ENCODE assay signal across 10 cellular contexts in genomic region chr2:23745726-23746105, GRCh38.
DNase-seq lines count a peak whose midpoint lies in the region; ATAC-seq and TF ChIP-seq lines count a peak whose summit lies in the region.
"Had no signal": no experiment of that assay in that cellular context is flagged by ENCODE, and none has a peak within 500 bp of the region (broad histone marks: within the 10 kb centered on the region; RNA-seq: fewer than 3 reads in every experiment).

No MANE protein-coding gene starts in this region.

- H3K4me1 Mint-ChIP-seq in type B pancreatic cell (ENCODE audit: unreplicated experiment), result no peaks in the 10 kb centered on the region

- POLR2A ChIA-PET in A673 (lab: Charles Lee; ENCODE audit: low non-redundant PET), result no interaction called here
- POLR2A ChIA-PET in PC-3 (lab: Charles Lee; ENCODE audit: unreplicated experiment), result no interaction called here

- intact Hi-C loops in A673 (cut with micrococcal nuclease; ENCODE audit: unreplicated experiment), result no loop called here
- intact Hi-C loops in PC-3 (cut with micrococcal nuclease), result no loop called here
- intact Hi-C loops in left ventricle myocardium inferior (cut with micrococcal nuclease), result no loop called here

- CTCF ChIA-PET in A673 (lab: Charles Lee), result interaction anchor here (0.5 kb wide), 1 partner anchor 79 kb away, joined by 3 read pairs; no protein-coding TSS in a partner anchor
- CTCF ChIA-PET in PC-3 (lab: Charles Lee), result no interaction called here

- H2AFZ ChIP-seq in PC-3 (ENCODE audit: low read length), result no peak overlapping the region

- peak; percentile 79 for DNase-seq in A673 (ENCODE audit: low spot score)
- peak; percentile 24 for DNase-seq in PC-3
- DNase-seq in left ventricle myocardium inferior, result no peak
- DNase-seq in activated CD4-positive, alpha-beta T cell treated with anti-CD3 and anti-CD28 coated beads, Interleukin-2, amount 50 U/mL, for 48 hours, result no peak
- DNase-seq in NCI-H2227 (lab: John Stamatoyannopoulos, UW; ENCODE audit: unreplicated experiment), result no peak
- DNase-seq in LoVo (ENCODE audit: low spot score), result no peak
- no peak for DNase-seq in type B pancreatic cell (ENCODE audit: extremely low spot score, unreplicated experiment)
- DNase-seq: cerebellar nuclear complex had no signal

- ATAC-seq in GM21529 (IDR thresholded peaks at IDR 0.05; ENCODE audit: unreplicated experiment) (peak; percentile 85), PC-3 (peak; percentile 37)

- no peak for TF ChIP-seq CTCF in A673 (conservative IDR thresholded peaks at IDR 0.05; ENCODE audit: low read depth, low read length)
- TF ChIP-seq CTCF in PC-3 (conservative IDR thresholded peaks at IDR 0.05; ENCODE audit: low read depth, low read length), result no peak
- no peak for TF ChIP-seq CTCF in left ventricle myocardium inferior (IDR thresholded peaks at IDR 0.05; ENCODE audit: borderline replicate concordance)
- TF ChIP-seq CTCF in type B pancreatic cell (conservative IDR thresholded peaks at IDR 0.05), result no peak

- no peaks in the 10 kb centered on the region for H3K79me2 ChIP-seq in PC-3 (ENCODE audit: low read length)

- no peaks in the 10 kb centered on the region for H3K9me3 Mint-ChIP-seq in type B pancreatic cell

- H3K4me1 ChIP-seq in A673 (ENCODE audit: insufficient read depth, low read length, poor library complexity, severe bottlenecking), result peaks cover 42% of the 10 kb centered on the region
- peaks cover 6% of the 10 kb centered on the region; the same call in 1 of the 2 replicates for H3K4me1 ChIP-seq in PC-3 (ENCODE audit: insufficient read depth, low read length)
- peaks cover 17% of the 10 kb centered on the region for H3K4me1 ChIP-seq in left ventricle myocardium inferior
- H3K4me1 ChIP-seq: SJSA1 had no signal

- no peak overlapping the region for H3K4me3 ChIP-seq in A673 (ENCODE audit: low read depth, low read length, poor library complexity, severe bottlenecking)
- no peak overlapping the region for H3K4me3 ChIP-seq in PC-3 (ENCODE audit: low read length)
- H3K4me3 ChIP-seq in left ventricle myocardium inferior, result no peak overlapping the region
- H3K4me3 ChIP-seq: SJSA1 had no signal

- H3K4me3 Mint-ChIP-seq in type B pancreatic cell, result no peak overlapping the region

- no peaks in the 10 kb centered on the region for H3K9me2 ChIP-seq in PC-3 (replicated peaks; ENCODE audit: low read length)

- no peaks in the 10 kb centered on the region for H3K27me3 ChIP-seq in A673 (replicated peaks; ENCODE audit: insufficient read depth, low read depth, low read length, poor library complexity)
- H3K27me3 ChIP-seq in PC-3 (ENCODE audit: low read length), result no peaks in the 10 kb centered on the region
- H3K27me3 ChIP-seq in left ventricle myocardium inferior (ENCODE audit: low read depth), result no peaks in the 10 kb centered on the region
- H3K27me3 ChIP-seq: SJSA1 had no signal

- H3K36me3 ChIP-seq in A673 (ENCODE audit: insufficient read depth, low read length, poor library complexity, severe bottlenecking) (no peaks in the 10 kb centered on the region), PC-3 (ENCODE audit: low read depth, low read length) (no peaks in the 10 kb centered on the region), left ventricle myocardium inferior (peaks cover 7% of the 10 kb centered on the region)
- H3K36me3 ChIP-seq: SJSA1 had no signal

- H3K9me3 ChIP-seq in A673 (ENCODE audit: low read depth, low read length, poor library complexity, severe bottlenecking), result no peaks in the 10 kb centered on the region
- H3K9me3 ChIP-seq in PC-3 (ENCODE audit: low read length), result no peaks in the 10 kb centered on the region
- no peaks in the 10 kb centered on the region for H3K9me3 ChIP-seq in left ventricle myocardium inferior (replicated peaks)
- H3K9me3 ChIP-seq: SJSA1 had no signal

- H3K27ac ChIP-seq in A673 (ENCODE audit: low read depth, low read length, poor library complexity, severe bottlenecking), result peak overlapping the region; percentile 71
- H3K27ac ChIP-seq in PC-3 (ENCODE audit: low read length), result no peak overlapping the region
- H3K27ac ChIP-seq in left ventricle myocardium inferior (replicated peaks), result peak overlapping the region; percentile 84
- H3K27ac ChIP-seq: SJSA1 had no signal

- no peak overlapping the region for H3K4me2 ChIP-seq in PC-3 (ENCODE audit: low read length)

- H3F3A ChIP-seq in PC-3 (ENCODE audit: low read length, unreplicated experiment), result no peaks in the 10 kb centered on the region

- no peak overlapping the region for H3K27ac Mint-ChIP-seq in type B pancreatic cell

- H3K9ac ChIP-seq in PC-3 (ENCODE audit: low read length), result no peak overlapping the region

- no TSS peak for BruUV-seq in A673 (replicated peaks; lab: Mats Ljungman, UMichigan)
- BruUV-seq in PC-3 (replicated peaks; lab: Mats Ljungman, UMichigan), result no TSS peak

- peaks cover 5% of the 10 kb centered on the region for H3K36me3 Mint-ChIP-seq in type B pancreatic cell

- H3K27me3 Mint-ChIP-seq in type B pancreatic cell, result no peaks in the 10 kb centered on the region

- no peaks in the 10 kb centered on the region; the same call in 1 of the 2 replicates for H4K20me1 ChIP-seq in PC-3 (ENCODE audit: low read length)

Comparison
In these comparisons a context has a peak if more than half of its experiments do, and no peak if none do; other contexts are left out.
1. DNase-seq: peak in A673 (single experiment) and PC-3 (single experiment); none in left ventricle myocardium inferior (single experiment), activated CD4-positive, alpha-beta T cell treated with anti-CD3 and anti-CD28 coated beads, Interleukin-2, amount 50 U/mL, for 48 hours (0 of 2), NCI-H2227 (single experiment), LoVo (single experiment) and type B pancreatic cell (single experiment).